In genomic region chr4:184434021-184434420, GRCh38 we compare ENCODE assay signal across 1 cellular context.
TF ChIP-seq lines count a peak whose summit lies in the region.

No MANE protein-coding gene starts in this region.

TF ChIP-seq in HepG2, 621 proteins besides CTCF, POLR2A, EP300 and RAD21 (continued from another document and continues in another):
- TF ChIP-seq AHDC1 (CRISPR knock-in tag; IDR thresholded peaks at IDR 0.05; ENCODE audit: borderline replicate concordance) (0 out of 2 replicates have a peak, but pooled peaks have one; percentile 35), HDAC1 (CRISPR knock-in tag; IDR thresholded peaks at IDR 0.05) (0 out of 2 replicates have a peak, but pooled peaks have one; percentile 25), ZNF788 (CRISPR knock-in tag; IDR thresholded peaks at IDR 0.05; ENCODE audit: borderline replicate concordance) (peak; percentile 68; the same call in 1 of the 2 replicates), MAX (IDR thresholded peaks at IDR 0.05) (no peak), ZNF704 (CRISPR knock-in tag; IDR thresholded peaks at IDR 0.05; ENCODE audit: borderline replicate concordance) (no peak), SP5 (CRISPR knock-in tag; IDR thresholded peaks at IDR 0.05; ENCODE audit: borderline replicate concordance, low read depth) (peak; percentile 58), KDM1A (CRISPR knock-in tag; IDR thresholded peaks at IDR 0.05) (peak; percentile 36; the same call in 1 of the 2 replicates), PHF21A (CRISPR knock-in tag; IDR thresholded peaks at IDR 0.05) (peak; percentile 43; the same call in 1 of the 2 replicates), RCOR2 (CRISPR knock-in tag; IDR thresholded peaks at IDR 0.05) (peak; percentile 63; the same call in 1 of the 2 replicates), MTA1 (CRISPR knock-in tag; IDR thresholded peaks at IDR 0.05; ENCODE audit: borderline replicate concordance) (0 out of 2 replicates have a peak, but pooled peaks have one; percentile 26), NR2F6 (IDR thresholded peaks at IDR 0.05) (peak; percentile 70), NR2F6 (CRISPR knock-in tag; IDR thresholded peaks at IDR 0.05) (peak; percentile 67; the same call in 1 of the 2 replicates), ZNF674 (CRISPR knock-in tag; IDR thresholded peaks at IDR 0.05; ENCODE audit: low read depth) (no peak), SRY (CRISPR knock-in tag; IDR thresholded peaks at IDR 0.05) (peak; percentile 53; the same call in 1 of the 2 replicates), AFF4 (CRISPR knock-in tag; IDR thresholded peaks at IDR 0.05) (no peak), ZBTB37 (CRISPR knock-in tag; IDR thresholded peaks at IDR 0.05) (0 out of 2 replicates have a peak, but pooled peaks have one; percentile 56), ELF3 (CRISPR knock-in tag; IDR thresholded peaks at IDR 0.05) (peak; percentile 48; the same call in 1 of the 2 replicates), ZBTB33 (CRISPR knock-in tag; IDR thresholded peaks at IDR 0.05) (peak; percentile 94), NCOA2 (CRISPR knock-in tag; IDR thresholded peaks at IDR 0.05) (peak; percentile 66; the same call in 1 of the 2 replicates), SAP130 (CRISPR knock-in tag; IDR thresholded peaks at IDR 0.05; ENCODE audit: low read depth) (peak; percentile 88), TEAD3 (CRISPR knock-in tag; optimal IDR thresholded peaks at IDR 0.05; ENCODE audit: borderline replicate concordance) (peak; percentile 58), RERE (CRISPR knock-in tag; IDR thresholded peaks at IDR 0.05; ENCODE audit: low read depth) (0 out of 2 replicates have a peak, but pooled peaks have one; percentile 48), MED1 (CRISPR knock-in tag; IDR thresholded peaks at IDR 0.05) (peak; percentile 75), ZBTB26 (CRISPR knock-in tag; IDR thresholded peaks at IDR 0.05; ENCODE audit: borderline replicate concordance) (peak; percentile 74), USF2 (IDR thresholded peaks at IDR 0.05; ENCODE audit: low read depth, low read length) (no peak), USF2 (CRISPR knock-in tag; IDR thresholded peaks at IDR 0.05; ENCODE audit: borderline replicate concordance) (peak; percentile 20; the same call in 1 of the 2 replicates)
